17 cellular contexts compared by ENCODE assay signal in genomic region chr22:19779685-19780268, GRCh38. TPM values are rescaled to one million over a fixed set of nuclear protein-coding genes. Genes with fewer than 3 reads are reported as not detected.
DNase-seq lines count a peak whose midpoint lies in the region; ATAC-seq and TF ChIP-seq lines count a peak whose summit lies in the region.
"Had no signal": no experiment of that assay in that cellular context is flagged by ENCODE, and none has a peak within 500 bp of the region (broad histone marks: within the 10 kb centered on the region; RNA-seq: fewer than 3 reads in every experiment).

No MANE protein-coding gene starts in this region.

- H3K9me3 ChIP-seq in DOHH2 (ENCODE audit: control insufficient read depth, insufficient read depth, low read length) (no peaks in the 10 kb centered on the region), HCT116 (ENCODE audit: control insufficient read depth in 1 of 2, insufficient read depth in 1 of 2, low read depth in 1 of 2, low read length in 2 of 2) (peaks cover 4 to 5% of the 10 kb centered on the region in 2 experiments; a peak in 1 of 4 replicates), SJCRH30 (replicated peaks) (no peaks in the 10 kb centered on the region), psoas muscle (no peaks in the 10 kb centered on the region)
- H3K9me3 ChIP-seq: tibial artery had no signal

- H3K36me3 ChIP-seq in DOHH2 (ENCODE audit: control insufficient read depth, low read length): no peaks in the 10 kb centered on the region
- no peaks in the 10 kb centered on the region for H3K36me3 ChIP-seq in HCT116 (ENCODE audit: control insufficient read depth in 1 of 2, insufficient read depth in 2 of 2, low read length in 2 of 2)
- H3K36me3 ChIP-seq in SJCRH30: no peaks in the 10 kb centered on the region
- no peaks in the 10 kb centered on the region for H3K36me3 ChIP-seq in psoas muscle (ENCODE audit: insufficient read depth in 1 of 2, low read depth in 1 of 2)
- H3K36me3 ChIP-seq: tibial artery had no signal

- H3K79me2 ChIP-seq in DOHH2 (ENCODE audit: control insufficient read depth, low read length) (no peaks in the 10 kb centered on the region), HCT116 (ENCODE audit: insufficient read depth, low read length) (no peaks in the 10 kb centered on the region)

- intact Hi-C loops in HCT116 (cut with micrococcal nuclease) (no loop called here), psoas muscle (cut with DNase I) (loop anchor here in 1 of 2 donors (2.0 kb wide), 1 partner anchor 17 kb away; no protein-coding TSS in a partner anchor)

- 0 out of 2 replicates have a peak overlapping the region, but pooled peaks have one; percentile 28 for H3K4me2 ChIP-seq in DOHH2 (ENCODE audit: low read length)
- peak overlapping the region; percentile 39 for H3K4me2 ChIP-seq in HCT116 (ENCODE audit: low read length)

- RAD21 ChIA-PET in HCT116 (lab: Charles Lee; ENCODE audit: low non-redundant PET in 1 of 2, low total read pairs in 2 of 2, uncharacterized antibody in 2 of 2, unreplicated experiment in 2 of 2): no interaction called here

- no peak for ATAC-seq in HCT116
- ATAC-seq in psoas muscle: peak; percentile 32 to 81 (median 72)
- ATAC-seq in GM21737 (IDR thresholded peaks at IDR 0.05; ENCODE audit: unreplicated experiment): no peak

- CTCF ChIA-PET in HCT116 (lab: Charles Lee): interaction anchor here (1.1 kb wide), 1 partner anchor 21 kb away, joined by 3 read pairs; no protein-coding TSS in a partner anchor

- H4K20me1 ChIP-seq in DOHH2 (ENCODE audit: control insufficient read depth, insufficient read depth, low read depth, low read length): no peaks in the 10 kb centered on the region
- no peaks in the 10 kb centered on the region for H4K20me1 ChIP-seq in HCT116 (ENCODE audit: insufficient read depth)

- H3K27ac ChIP-seq in DOHH2 (ENCODE audit: low read depth, low read length) (no peak overlapping the region), HCT116 (ENCODE audit: low read depth, low read length) (peak overlapping the region; percentile 13; the same call in 1 of the 2 replicates), SJCRH30 (peak overlapping the region; percentile 70), psoas muscle (peak overlapping the region; percentile 75)
- H3K27ac ChIP-seq: tibial artery had no signal

- TF ChIP-seq CTCF in DOHH2 (IDR thresholded peaks at IDR 0.05; ENCODE audit: low read depth, low read length, poor library complexity, severe bottlenecking) (no peak), HCT116 (IDR thresholded peaks at IDR 0.05 in 2 of 3, conservative IDR thresholded peaks at IDR 0.05 in 1 of 3; ENCODE audit: borderline replicate concordance in 1 of 3, insufficient read depth in 1 of 3, low read depth in 2 of 3, low read length in 2 of 3) (no peak), psoas muscle (IDR thresholded peaks at IDR 0.05) (no peak)

- TF ChIP-seq RAD21 in HCT116 (IDR thresholded peaks at IDR 0.05; ENCODE audit: low read depth): no peak

- no peak for TF ChIP-seq POLR2A in HCT116 (IDR thresholded peaks at IDR 0.05; ENCODE audit: borderline replicate concordance, extremely low read depth, insufficient read depth, insufficient read length)

- DNase-seq in HCT116 (ENCODE audit: low read depth, low spot score) (no peak), SJCRH30 (peak; percentile 60 to 61), psoas muscle (peak in 1 of 2 donors; percentile 57), mesenteric fat pad (ENCODE audit: low spot score) (no peak)
- DNase-seq in stimulated activated naive CD4-positive, alpha-beta T cell treated with Interleukin-2 at 50 U/mL for 16 hours (lab: John Stamatoyannopoulos, UW): no peak
- DNase-seq: activated effector memory CD4-positive, alpha-beta T cell treated with anti-CD3 and anti-CD28 coated beads, Interleukin-2, amount 50 U/mL, for 16 hours; amygdala; foreskin melanocyte; NCI-H1417 treated with DMSO at 0.1 percent for 48 hours; stimulated activated naive CD4-positive, alpha-beta T cell; tibial artery had no signal

- POLR2A ChIA-PET in HCT116 (lab: Charles Lee): no interaction called here

- H2AFZ ChIP-seq in HCT116 (ENCODE audit: low read depth, low read length, poor library complexity, severe bottlenecking): no peak overlapping the region

- H3K9me2 ChIP-seq in DOHH2 (replicated peaks; ENCODE audit: control insufficient read depth, low read length) (no peaks in the 10 kb centered on the region), HCT116 (ENCODE audit: insufficient read depth) (no peaks in the 10 kb centered on the region)

- WGBS in psoas muscle, 3 donors: 38 to 45% (median 43%) methylated on average over 13 of the region's 13 CpGs

- H3F3A ChIP-seq in DOHH2 (ENCODE audit: control insufficient read depth, insufficient read depth): peaks cover 5% of the 10 kb centered on the region; the same call in 1 of the 2 replicates

- H3K4me1 ChIP-seq in DOHH2 (ENCODE audit: control insufficient read depth, low read length): peaks cover 31% of the 10 kb centered on the region
- peaks cover 8 to 13% of the 10 kb centered on the region in 2 experiments; a peak in 3 of 4 replicates for H3K4me1 ChIP-seq in HCT116 (ENCODE audit: control insufficient read depth in 1 of 2, insufficient read depth in 2 of 2, low read length in 2 of 2)
- peaks cover 7% of the 10 kb centered on the region for H3K4me1 ChIP-seq in SJCRH30
- peaks cover 7% of the 10 kb centered on the region for H3K4me1 ChIP-seq in psoas muscle
- H3K4me1 ChIP-seq: Caco-2, tibial artery had no signal

- BruUV-seq in HCT116 (replicated peaks; lab: Mats Ljungman, UMichigan): no TSS peak

- 0 out of 2 replicates have a peak overlapping the region, but pooled peaks have one; percentile 12 for H3K9ac ChIP-seq in HCT116 (ENCODE audit: low read length)

- H3K4me3 ChIP-seq in DOHH2 (ENCODE audit: low read length) (no peak overlapping the region), HCT116 (replicated peaks in 1 of 2; ENCODE audit: low read depth in 1 of 2, low read length in 2 of 2) (no peak overlapping the region), SJCRH30 (peak overlapping the region; percentile 4), psoas muscle (no peak overlapping the region)
- H3K4me3 ChIP-seq: tibial artery had no signal

- peaks cover 9% of the 10 kb centered on the region for H3K27me3 ChIP-seq in DOHH2 (ENCODE audit: control insufficient read depth, low read length)
- no peaks in the 10 kb centered on the region for H3K27me3 ChIP-seq in HCT116 (ENCODE audit: insufficient read depth, low read length)
- H3K27me3 ChIP-seq in SJCRH30: no peaks in the 10 kb centered on the region
- no peaks in the 10 kb centered on the region for H3K27me3 ChIP-seq in psoas muscle (ENCODE audit: insufficient read depth in 3 of 3, low read length in 2 of 3)

TF ChIP-seq in HCT116, 20 proteins besides CTCF, POLR2A, EP300 and RAD21 (continues in another document):
- no peak for TF ChIP-seq ATF3 (IDR thresholded peaks at IDR 0.05)
- TF ChIP-seq, protein P1, sequence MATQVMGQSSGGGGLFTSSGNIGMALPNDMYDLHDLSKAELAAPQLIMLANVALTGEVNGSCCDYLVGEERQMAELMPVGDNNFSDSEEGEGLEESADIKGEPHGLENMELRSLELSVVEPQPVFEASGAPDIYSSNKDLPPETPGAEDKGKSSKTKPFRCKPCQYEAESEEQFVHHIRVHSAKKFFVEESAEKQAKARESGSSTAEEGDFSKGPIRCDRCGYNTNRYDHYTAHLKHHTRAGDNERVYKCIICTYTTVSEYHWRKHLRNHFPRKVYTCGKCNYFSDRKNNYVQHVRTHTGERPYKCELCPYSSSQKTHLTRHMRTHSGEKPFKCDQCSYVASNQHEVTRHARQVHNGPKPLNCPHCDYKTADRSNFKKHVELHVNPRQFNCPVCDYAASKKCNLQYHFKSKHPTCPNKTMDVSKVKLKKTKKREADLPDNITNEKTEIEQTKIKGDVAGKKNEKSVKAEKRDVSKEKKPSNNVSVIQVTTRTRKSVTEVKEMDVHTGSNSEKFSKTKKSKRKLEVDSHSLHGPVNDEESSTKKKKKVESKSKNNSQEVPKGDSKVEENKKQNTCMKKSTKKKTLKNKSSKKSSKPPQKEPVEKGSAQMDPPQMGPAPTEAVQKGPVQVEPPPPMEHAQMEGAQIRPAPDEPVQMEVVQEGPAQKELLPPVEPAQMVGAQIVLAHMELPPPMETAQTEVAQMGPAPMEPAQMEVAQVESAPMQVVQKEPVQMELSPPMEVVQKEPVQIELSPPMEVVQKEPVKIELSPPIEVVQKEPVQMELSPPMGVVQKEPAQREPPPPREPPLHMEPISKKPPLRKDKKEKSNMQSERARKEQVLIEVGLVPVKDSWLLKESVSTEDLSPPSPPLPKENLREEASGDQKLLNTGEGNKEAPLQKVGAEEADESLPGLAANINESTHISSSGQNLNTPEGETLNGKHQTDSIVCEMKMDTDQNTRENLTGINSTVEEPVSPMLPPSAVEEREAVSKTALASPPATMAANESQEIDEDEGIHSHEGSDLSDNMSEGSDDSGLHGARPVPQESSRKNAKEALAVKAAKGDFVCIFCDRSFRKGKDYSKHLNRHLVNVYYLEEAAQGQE (IDR thresholded peaks at IDR 0.05; ENCODE audit: low read depth): no peak
- no peak for TF ChIP-seq ZBTB33 (IDR thresholded peaks at IDR 0.05; ENCODE audit: extremely low read depth, insufficient replicate concordance, low read length)

RNA-seq across cellular contexts. Expression of gene TBX1, which starts 19.2 kb away (rescaled TPM):
- 3.9 TPM for total RNA-seq in HCT116 (2021; ENCODE audit: unreplicated experiment)
- polyA plus RNA-seq in HCT116 (2012): 0.68 and 0.69 TPM in 2 replicates
- total RNA-seq in SJCRH30 (2014; rRNA removed; shearing (Covaris generic)): 11.8 and 11.9 TPM in 2 replicates
- total RNA-seq in psoas muscle: 100 to 1,000 TPM in 2 of 4 donors, 10 to 100 TPM in 2; 76.0 to 112 (median 91.8) TPM
- 10 to 100 TPM; 18.2 to 80.8 (median 63.8) TPM for polyA plus RNA-seq in psoas muscle
- 3.0 TPM for total RNA-seq in mesenteric fat pad
- total RNA-seq: activated CD4-positive, alpha-beta T cell treated with anti-CD3 and anti-CD28 coated beads, Interleukin-2, amount 10 ng/mL, durations not matched to agents 7 days and 5 days; RPMI7951 had no signal
- polyA plus RNA-seq: neural cell had no signal

RNA-seq across cellular contexts. Expression of gene GP1BB, which starts 56.4 kb away (rescaled TPM):
- total RNA-seq in HCT116 (2021; ENCODE audit: unreplicated experiment) (4.8 TPM), psoas muscle (1 to 10 TPM in 1 of 4 donors, not detected in 3; 1.8 TPM), mesenteric fat pad (1.8 TPM)
- polyA plus RNA-seq in HCT116 (2012): 2.5 and 2.7 TPM in 2 replicates
- total RNA-seq in SJCRH30 (2014; rRNA removed; shearing (Covaris generic)): 2.5 and 4.4 TPM in 2 replicates
- polyA plus RNA-seq in psoas muscle: under 1 TPM; 0.14 to 0.63 (median 0.53) TPM
- total RNA-seq: activated CD4-positive, alpha-beta T cell treated with anti-CD3 and anti-CD28 coated beads, Interleukin-2, amount 10 ng/mL, durations not matched to agents 7 days and 5 days; RPMI7951 had no signal

Comparison
In these comparisons a context has a peak if more than half of its experiments do, and no peak if none do; other contexts are left out.
1. ATAC-seq: peak in psoas muscle (4 of 4); none in HCT116 (single experiment) and GM21737 (single experiment).
2. DNase-seq: peak in SJCRH30 (2 of 2); none in HCT116 (single experiment), mesenteric fat pad (single experiment) and stimulated activated naive CD4-positive, alpha-beta T cell treated with Interleukin-2 at 50 U/mL for 16 hours (single experiment).